11 cellular contexts compared by ENCODE assay signal in genomic region chr11:19200410-19201201, GRCh38. TPM values are rescaled to one million over a fixed set of nuclear protein-coding genes. Genes with fewer than 3 reads are reported as not detected.
DNase-seq lines count a peak whose midpoint lies in the region; ATAC-seq and TF ChIP-seq lines count a peak whose summit lies in the region.
"Had no signal": no experiment of that assay in that cellular context is flagged by ENCODE, and none has a peak within 500 bp of the region (broad histone marks: within the 10 kb centered on the region; RNA-seq: fewer than 3 reads in every experiment).

No MANE protein-coding gene starts in this region.

- ATAC-seq in GM18858 (IDR thresholded peaks at IDR 0.05; ENCODE audit: unreplicated experiment) = no peak

- H3K4me3 ChIP-seq in colonic mucosa (no peak overlapping the region), mucosa of rectum (ENCODE audit: low read length in 2 of 2) (no peak overlapping the region), dorsolateral prefrontal cortex (no peak overlapping the region)

- no peak for TF ChIP-seq CTCF in colonic mucosa (IDR thresholded peaks at IDR 0.05)
- TF ChIP-seq CTCF in dorsolateral prefrontal cortex (IDR thresholded peaks at IDR 0.05 in 54 of 56, conservative IDR thresholded peaks at IDR 0.05 in 2 of 56; ENCODE audit: low read depth in 1 of 56, partially characterized antibody in 56 of 56) = no peak

- H3K27me3 ChIP-seq in colonic mucosa (no peaks in the 10 kb centered on the region), mucosa of rectum (ENCODE audit: control insufficient read depth in 2 of 2, insufficient read depth in 2 of 2, low read length in 2 of 2) (no peaks in the 10 kb centered on the region), dorsolateral prefrontal cortex (no peaks in the 10 kb centered on the region)

- no peaks in the 10 kb centered on the region for H3K4me1 ChIP-seq in colonic mucosa
- peaks cover 0 to 26% of the 10 kb centered on the region in 2 donors for H3K4me1 ChIP-seq in mucosa of rectum (ENCODE audit: control insufficient read depth in 2 of 2, insufficient read depth in 2 of 2, low read length in 2 of 2)

- H3K36me3 ChIP-seq in colonic mucosa = no peaks in the 10 kb centered on the region
- H3K36me3 ChIP-seq in mucosa of rectum (ENCODE audit: control insufficient read depth in 2 of 2, insufficient read depth in 2 of 2, low read length in 2 of 2) = no peaks in the 10 kb centered on the region

- peak overlapping the region in 1 of 2 donors; percentile 6 for H3K9ac ChIP-seq in colonic mucosa (ENCODE audit: low read depth in 2 of 2, low read length in 2 of 2)
- no peak overlapping the region for H3K9ac ChIP-seq in mucosa of rectum (ENCODE audit: low read depth in 1 of 2, low read length in 2 of 2)

- H3K9me3 ChIP-seq in colonic mucosa (no peaks in the 10 kb centered on the region), mucosa of rectum (ENCODE audit: control insufficient read depth in 2 of 2, low read length in 2 of 2) (no peaks in the 10 kb centered on the region)

- intact Hi-C loops in colonic mucosa (cut with DNase I) = no loop called here
- intact Hi-C loops in dorsolateral prefrontal cortex (cut with DNase I) = no loop called here

- H3K27ac ChIP-seq in colonic mucosa (no peak overlapping the region), mucosa of rectum (ENCODE audit: low read depth in 2 of 2, low read length in 2 of 2) (peak overlapping the region; percentile 42 to 43), dorsolateral prefrontal cortex (no peak overlapping the region)

- DNase-seq in GM03348 (ENCODE audit: low spot score) (peak; percentile 79), NCI-H2196 treated with DMSO at 0.1 percent for 48 hours (lab: John Stamatoyannopoulos, UW; ENCODE audit: unreplicated experiment) (peak; percentile 83), colonic mucosa (peak; percentile 37), dorsolateral prefrontal cortex (no peak), NCI-H146 (lab: John Stamatoyannopoulos, UW) (no peak), medulla oblongata (ENCODE audit: extremely low spot score) (no peak)
- DNase-seq: activated naive CD8-positive, alpha-beta T cell treated with anti-CD3 and anti-CD28 coated beads, Interleukin-2, amount 10 ng/mL, durations not matched to agents 7 days and 5 days; head of caudate nucleus; NCI-H2227 treated with DMSO at 0.1 percent for 48 hours had no signal

RNA-seq across cellular contexts. Expression of gene CSRP3, which starts 1.2 kb away (rescaled TPM):
- total RNA-seq in colonic mucosa (under 1 TPM in 1 of 2 donors, not detected in 1; 0.35 TPM), dorsolateral prefrontal cortex (not detected)
- total RNA-seq: activated naive CD8-positive, alpha-beta T cell treated with anti-CD3 and anti-CD28 coated beads, Interleukin-2, amount 10 ng/mL, durations not matched to agents 7 days and 5 days had no signal

RNA-seq across cellular contexts. Expression of gene E2F8, which starts 40.1 kb away (rescaled TPM):
- total RNA-seq in colonic mucosa = 10 to 100 TPM in 1 of 2 donors, 1 to 10 TPM in 1; 5.5 to 26.8 TPM
- under 1 TPM in 5 of 120 experiments, not detected in 115; 0.14 to 0.71 (median 0.18) TPM for total RNA-seq in dorsolateral prefrontal cortex

Comparison
In these comparisons a context has a peak if more than half of its experiments do, and no peak if none do; other contexts are left out.
1. DNase-seq: peak in GM03348 (single experiment), NCI-H2196 treated with DMSO at 0.1 percent for 48 hours (single experiment) and colonic mucosa (single experiment); none in dorsolateral prefrontal cortex (0 of 10), NCI-H146 (single experiment) and medulla oblongata (single experiment).
2. H3K27ac ChIP-seq: peak in mucosa of rectum (2 of 2); none in colonic mucosa (single experiment) and dorsolateral prefrontal cortex (0 of 59).